ENCODE assay signal across 9 cellular contexts in the genomic region with DNA sequence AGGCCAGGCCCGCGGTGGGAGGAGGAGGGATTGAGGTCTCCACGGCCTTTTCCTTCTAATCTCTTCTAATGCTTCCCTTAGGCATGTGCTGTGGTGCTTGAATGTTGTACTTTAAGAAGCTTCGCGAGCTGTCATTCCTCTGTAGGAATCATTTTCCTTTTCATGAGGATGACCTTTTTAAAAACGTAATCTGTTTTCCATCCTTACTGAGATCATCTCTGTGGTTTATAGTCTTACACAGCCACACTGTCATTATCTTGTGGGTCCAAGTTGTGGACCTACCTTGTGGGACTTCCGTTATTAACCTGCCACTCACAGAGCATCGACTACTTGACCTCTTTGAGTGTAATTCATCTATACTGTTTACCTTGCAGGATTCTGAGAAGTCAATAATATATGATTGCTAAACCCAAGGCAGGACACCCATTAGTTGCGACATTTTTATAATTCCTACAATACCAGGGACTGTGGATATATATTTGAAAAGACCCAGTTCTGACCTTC. TPM values are rescaled to one million over a fixed set of nuclear protein-coding genes. Genes with fewer than 3 reads are reported as not detected.
DNase-seq lines count a peak whose midpoint lies in the region; ATAC-seq, FAIRE-seq and TF ChIP-seq lines count a peak whose summit lies in the region.
"Had no signal": no experiment of that assay in that cellular context is flagged by ENCODE, and none has a peak within 500 bp of the region (broad histone marks: within the 10 kb centered on the region; RNA-seq: fewer than 3 reads in every experiment).

No MANE protein-coding gene starts in this region.

- no peaks in the 10 kb centered on the region for H3K36me3 ChIP-seq in kidney (ENCODE audit: control insufficient read depth in 1 of 2, insufficient read depth in 2 of 2, low read length in 2 of 2)
- H3K36me3 ChIP-seq in suprapubic skin, result no peaks in the 10 kb centered on the region

- H3K27me3 Mint-ChIP-seq in T-helper 1 cell treated with Interleukin-12 subunit alpha and Interleukin-12 subunit beta and Interleukin-4 antibody, amounts not matched to agents 30 μg/mL and 1 μg/mL, for 36 hours (ENCODE audit: low read depth), result peaks cover 49% of the 10 kb centered on the region
- peaks cover 51% of the 10 kb centered on the region for H3K27me3 Mint-ChIP-seq in activated T-helper 2 cell treated with anti-CD3 and anti-CD28 coated beads, Interferon-gamma antibody, Interleukin-2, Interleukin-4, amounts not matched to agents 10 μg/mL and 5 μg/mL and 100 μg/mL, durations not matched to agents 14 hours and 24 hours and 36 hours (ENCODE audit: low read depth)

- no peak for ATAC-seq in HG02885 (IDR thresholded peaks at IDR 0.05; ENCODE audit: poor library complexity, unreplicated experiment)
- ATAC-seq in HG02571 (IDR thresholded peaks at IDR 0.05; ENCODE audit: unreplicated experiment), result no peak

- TF ChIP-seq CTCF in kidney (IDR thresholded peaks at IDR 0.05; ENCODE audit: borderline replicate concordance, extremely low read depth, insufficient read depth), result no peak
- no peak for TF ChIP-seq CTCF in suprapubic skin (IDR thresholded peaks at IDR 0.05)

- WGBS in suprapubic skin, result 22% methylated on average over 9 of the region's 9 CpGs

- H3K27ac Mint-ChIP-seq in T-helper 1 cell treated with Interleukin-12 subunit alpha and Interleukin-12 subunit beta and Interleukin-4 antibody, amounts not matched to agents 30 μg/mL and 1 μg/mL, for 36 hours, result no peak overlapping the region
- H3K27ac Mint-ChIP-seq in activated T-helper 2 cell treated with anti-CD3 and anti-CD28 coated beads, Interferon-gamma antibody, Interleukin-2, Interleukin-4, amounts not matched to agents 10 μg/mL and 5 μg/mL and 100 μg/mL, durations not matched to agents 14 hours and 24 hours and 36 hours, result no peak overlapping the region

- TF ChIP-seq EP300 in suprapubic skin (IDR thresholded peaks at IDR 0.05), result no peak

- DNase-seq in T-helper 1 cell (no peak), kidney (no peak), suprapubic skin (ENCODE audit: low spot score in 2 of 2) (no peak)
- DNase-seq in activated T-helper 2 cell treated with anti-CD3 and anti-CD28 coated beads, Interferon-gamma antibody, Interleukin-2, Interleukin-4, amounts not matched to agents 10 μg/mL and 5 μg/mL and 100 μg/mL, durations not matched to agents 14 hours and 24 hours and 36 hours (ENCODE audit: low spot score), result no peak
- DNase-seq in activated effector memory CD4-positive, alpha-beta T cell treated with Interleukin-2 at 50 U/mL for 16 hours, result no peak
- DNase-seq: DND-41 had no signal

- H3K4me3 ChIP-seq in kidney (ENCODE audit: low read length in 2 of 2), result peak overlapping the region; percentile 93 to 98
- H3K4me3 ChIP-seq in suprapubic skin, result peak overlapping the region; percentile 91

- H3K4me1 ChIP-seq in kidney (ENCODE audit: control insufficient read depth in 1 of 2, insufficient read depth in 1 of 2, low read depth in 1 of 2, low read length in 2 of 2) (peaks cover 0 to 4% of the 10 kb centered on the region in 2 donors), suprapubic skin (peaks cover 25% of the 10 kb centered on the region)

- no peaks in the 10 kb centered on the region for H3K9me3 Mint-ChIP-seq in T-helper 1 cell treated with Interleukin-12 subunit alpha and Interleukin-12 subunit beta and Interleukin-4 antibody, amounts not matched to agents 30 μg/mL and 1 μg/mL, for 36 hours
- H3K9me3 Mint-ChIP-seq in activated T-helper 2 cell treated with anti-CD3 and anti-CD28 coated beads, Interferon-gamma antibody, Interleukin-2, Interleukin-4, amounts not matched to agents 10 μg/mL and 5 μg/mL and 100 μg/mL, durations not matched to agents 14 hours and 24 hours and 36 hours, result no peaks in the 10 kb centered on the region

- peak overlapping the region; percentile 87 to 95 for H3K27ac ChIP-seq in kidney (ENCODE audit: low read depth in 2 of 2, low read length in 2 of 2)
- peak overlapping the region; percentile 87 for H3K27ac ChIP-seq in suprapubic skin

- peak overlapping the region; percentile 84 for H3K4me3 Mint-ChIP-seq in T-helper 1 cell treated with Interleukin-12 subunit alpha and Interleukin-12 subunit beta and Interleukin-4 antibody, amounts not matched to agents 30 μg/mL and 1 μg/mL, for 36 hours
- H3K4me3 Mint-ChIP-seq in activated T-helper 2 cell treated with anti-CD3 and anti-CD28 coated beads, Interferon-gamma antibody, Interleukin-2, Interleukin-4, amounts not matched to agents 10 μg/mL and 5 μg/mL and 100 μg/mL, durations not matched to agents 14 hours and 24 hours and 36 hours (ENCODE audit: low read depth), result peak overlapping the region; percentile 83

- H3K36me3 Mint-ChIP-seq in T-helper 1 cell treated with Interleukin-12 subunit alpha and Interleukin-12 subunit beta and Interleukin-4 antibody, amounts not matched to agents 30 μg/mL and 1 μg/mL, for 36 hours (ENCODE audit: low read depth), result peaks cover 2% of the 10 kb centered on the region
- no peaks in the 10 kb centered on the region for H3K36me3 Mint-ChIP-seq in activated T-helper 2 cell treated with anti-CD3 and anti-CD28 coated beads, Interferon-gamma antibody, Interleukin-2, Interleukin-4, amounts not matched to agents 10 μg/mL and 5 μg/mL and 100 μg/mL, durations not matched to agents 14 hours and 24 hours and 36 hours (ENCODE audit: low read depth)

- intact Hi-C loops in activated T-helper 2 cell treated with anti-CD3 and anti-CD28 coated beads, Interferon-gamma antibody, Interleukin-2, Interleukin-4, amounts not matched to agents 10 μg/mL and 5 μg/mL and 100 μg/mL, durations not matched to agents 14 hours and 24 hours and 36 hours (cut with micrococcal nuclease), result no loop called here
- intact Hi-C loops in kidney (cut with DNase I), result no loop called here

- FAIRE-seq in kidney (lab: Jason Lieb, UNC), result no peak

- H3K4me1 Mint-ChIP-seq in T-helper 1 cell treated with Interleukin-12 subunit alpha and Interleukin-12 subunit beta and Interleukin-4 antibody, amounts not matched to agents 30 μg/mL and 1 μg/mL, for 36 hours (ENCODE audit: low read depth), result peaks cover 12% of the 10 kb centered on the region
- H3K4me1 Mint-ChIP-seq in activated T-helper 2 cell treated with anti-CD3 and anti-CD28 coated beads, Interferon-gamma antibody, Interleukin-2, Interleukin-4, amounts not matched to agents 10 μg/mL and 5 μg/mL and 100 μg/mL, durations not matched to agents 14 hours and 24 hours and 36 hours (ENCODE audit: low read depth), result peaks cover 14% of the 10 kb centered on the region

- H3K9ac ChIP-seq in kidney (ENCODE audit: low read length in 2 of 2), result peak overlapping the region; percentile 4 to 83

- H3K27me3 ChIP-seq in suprapubic skin, result no peaks in the 10 kb centered on the region

- no peaks in the 10 kb centered on the region for H3K9me3 ChIP-seq in kidney (ENCODE audit: control insufficient read depth in 1 of 2, low read length in 2 of 2)
- H3K9me3 ChIP-seq in suprapubic skin, result no peaks in the 10 kb centered on the region

- no peak for TF ChIP-seq POLR2A in suprapubic skin (IDR thresholded peaks at IDR 0.05)

RNA-seq across cellular contexts. Expression of a gene that starts 0.7 kb away (rescaled TPM):
- total RNA-seq in activated T-helper 2 cell treated with anti-CD3 and anti-CD28 coated beads, Interferon-gamma antibody, Interleukin-2, Interleukin-4, amounts not matched to agents 10 μg/mL and 5 μg/mL and 100 μg/mL, durations not matched to agents 14 hours and 24 hours and 36 hours, result 0.53 and 1.3 TPM in 2 replicates
- 22.6 TPM for total RNA-seq in kidney
- 19.1 TPM for polyA plus RNA-seq in kidney (ENCODE audit: insufficient read depth, low read depth, low replicate concordance)
- 10 to 100 TPM; 18.3 to 74.2 (median 24.0) TPM for total RNA-seq in suprapubic skin

RNA-seq across cellular contexts. Expression of a gene that starts 0.9 kb away (rescaled TPM):
- total RNA-seq in activated T-helper 2 cell treated with anti-CD3 and anti-CD28 coated beads, Interferon-gamma antibody, Interleukin-2, Interleukin-4, amounts not matched to agents 10 μg/mL and 5 μg/mL and 100 μg/mL, durations not matched to agents 14 hours and 24 hours and 36 hours, result not detected in 2 replicates
- total RNA-seq in kidney (6.0 TPM), suprapubic skin (10 to 100 TPM; 20.0 to 46.4 (median 33.1) TPM)
- 8.7 TPM for polyA plus RNA-seq in kidney (ENCODE audit: insufficient read depth, low read depth, low replicate concordance)

RNA-seq across cellular contexts. Expression of a gene that starts 34.2 kb away (rescaled TPM):
- not detected in 2 replicates for total RNA-seq in activated T-helper 2 cell treated with anti-CD3 and anti-CD28 coated beads, Interferon-gamma antibody, Interleukin-2, Interleukin-4, amounts not matched to agents 10 μg/mL and 5 μg/mL and 100 μg/mL, durations not matched to agents 14 hours and 24 hours and 36 hours
- 0.47 TPM for total RNA-seq in kidney
- 0.84 TPM for polyA plus RNA-seq in kidney (ENCODE audit: insufficient read depth, low read depth, low replicate concordance)
- total RNA-seq in suprapubic skin, result 1 to 10 TPM in 2 of 4 donors, under 1 TPM in 2; 0.49 to 1.8 (median 0.82) TPM
